ENCODE assay signal across 15 cellular contexts in genomic region chr3:143363276-143363675, GRCh38.
A peak's percentile ranks its signal among the peaks of the same experiment; 100 is the strongest.
DNase-seq lines count a peak whose midpoint lies in the region; TF ChIP-seq lines count a peak whose summit lies in the region.
"Had no signal": no experiment of that assay in that cellular context is flagged by ENCODE, and none has a peak within 500 bp of the region (broad histone marks: within the 10 kb centered on the region; RNA-seq: fewer than 3 reads in every experiment).

No MANE protein-coding gene starts in this region.

- no peak overlapping the region for H3K27ac ChIP-seq in esophagus squamous epithelium
- H3K27ac ChIP-seq: pancreas, RWPE1 had no signal

- H3K9me3 ChIP-seq in esophagus squamous epithelium, result no peaks in the 10 kb centered on the region
- H3K9me3 ChIP-seq: HAP-1, pancreas had no signal

- H3K27ac Mint-ChIP-seq in activated naive CD4-positive, alpha-beta T cell treated with anti-CD3 and anti-CD28 coated beads, Interleukin-2, amount 10 ng/mL, durations not matched to agents 7 days and 5 days, result peak overlapping the region; percentile 31
- H3K27ac Mint-ChIP-seq: activated B cell treated with CpG ODN at 0.5 μM for 24 hours; activated T-helper 17 cell treated with anti-CD3 and anti-CD28 coated beads, Interleukin-2, amount 50 U/mL, for 72 hours; stimulated activated effector memory CD8-positive, alpha-beta T cell treated with anti-CD3 and anti-CD28 coated beads, Interleukin-12 subunit alpha, Interleukin-12 subunit beta, amount 100 ng/mL, for 72 hours had no signal

- DNase-seq in activated naive CD4-positive, alpha-beta T cell treated with anti-CD3 and anti-CD28 coated beads, Interleukin-2, amount 10 ng/mL, durations not matched to agents 7 days and 5 days, result no peak
- DNase-seq in activated naive CD4-positive, alpha-beta T cell treated with Interleukin-2 at 50 U/mL for 16 hours, result no peak
- DNase-seq in RPMI7951 (ENCODE audit: low read depth), result peak; percentile 59
- DNase-seq in cardiac fibroblast (ENCODE audit: low read depth in 2 of 2), result peak; percentile 52 to 67
- peak; percentile 65 for DNase-seq in renal cortical epithelial cell (ENCODE audit: low read depth)
- DNase-seq in esophagus squamous epithelium (lab: John Stamatoyannopoulos, UW), result no peak
- DNase-seq in germinal center (ENCODE audit: low spot score), result no peak
- no peak for DNase-seq in NCI-H1105 treated with DMSO at 0.1 percent for 48 hours (lab: John Stamatoyannopoulos, UW)
- DNase-seq: activated B cell treated with CpG ODN at 0.5 μM for 24 hours; pancreas; stimulated activated CD4-positive, alpha-beta T cell treated with anti-CD3 and anti-CD28 coated beads, Interleukin-2, amount 100 ng/mL, for 24 hours had no signal

- CTCF ChIA-PET in activated naive CD4-positive, alpha-beta T cell treated with anti-CD3 and anti-CD28 coated beads, Interleukin-2, amount 10 ng/mL, durations not matched to agents 7 days and 5 days (lab: Charles Lee), result interaction anchor here (0.7 to 1.7 kb wide), 2 partner anchors 15 to 157 kb away, joined by 3 to 6 read pairs; no protein-coding TSS in a partner anchor

- H3K4me1 Mint-ChIP-seq in activated naive CD4-positive, alpha-beta T cell treated with anti-CD3 and anti-CD28 coated beads, Interleukin-2, amount 10 ng/mL, durations not matched to agents 7 days and 5 days, result peaks cover 20% of the 10 kb centered on the region
- H3K4me1 Mint-ChIP-seq: stimulated activated effector memory CD8-positive, alpha-beta T cell treated with anti-CD3 and anti-CD28 coated beads, Interleukin-12 subunit alpha, Interleukin-12 subunit beta, amount 100 ng/mL, for 72 hours had no signal

- peaks cover 0 to 2% (median 0%) of the 10 kb centered on the region in 3 donors for H3K4me1 ChIP-seq in esophagus squamous epithelium
- H3K4me1 ChIP-seq: HAP-1, pancreas had no signal

- no peak overlapping the region for H3K4me3 Mint-ChIP-seq in activated naive CD4-positive, alpha-beta T cell treated with anti-CD3 and anti-CD28 coated beads, Interleukin-2, amount 10 ng/mL, durations not matched to agents 7 days and 5 days
- H3K4me3 Mint-ChIP-seq: activated B cell treated with CpG ODN at 0.5 μM for 24 hours; activated T-helper 17 cell treated with anti-CD3 and anti-CD28 coated beads, Interleukin-2, amount 50 U/mL, for 72 hours; stimulated activated effector memory CD8-positive, alpha-beta T cell treated with anti-CD3 and anti-CD28 coated beads, Interleukin-12 subunit alpha, Interleukin-12 subunit beta, amount 100 ng/mL, for 72 hours had no signal

- WGBS in esophagus squamous epithelium, 2 donors, result 48 to 58% methylated on average over 3 of the region's 3 CpGs

- TF ChIP-seq CTCF in cardiac fibroblast (IDR thresholded peaks at IDR 0.05; ENCODE audit: low read depth, low read length), result no peak
- no peak for TF ChIP-seq CTCF in esophagus squamous epithelium (IDR thresholded peaks at IDR 0.05)

- intact Hi-C loops in esophagus squamous epithelium (cut with DNase I), result no loop called here

- TF ChIP-seq POLR2A in esophagus squamous epithelium (IDR thresholded peaks at IDR 0.05), result no peak

- H3K4me3 ChIP-seq in cardiac fibroblast (replicated peaks in 1 of 2; ENCODE audit: low read depth in 2 of 2, low read length in 2 of 2) (no peak overlapping the region), esophagus squamous epithelium (no peak overlapping the region)
- H3K4me3 ChIP-seq: HAP-1, pancreas had no signal

- peaks cover 0 to 6% (median 0%) of the 10 kb centered on the region in 3 donors for H3K36me3 ChIP-seq in esophagus squamous epithelium
- H3K36me3 ChIP-seq: HAP-1, pancreas had no signal

- no peaks in the 10 kb centered on the region for H3K27me3 ChIP-seq in esophagus squamous epithelium
- H3K27me3 ChIP-seq: pancreas had no signal

- H3K36me3 Mint-ChIP-seq in activated naive CD4-positive, alpha-beta T cell treated with anti-CD3 and anti-CD28 coated beads, Interleukin-2, amount 10 ng/mL, durations not matched to agents 7 days and 5 days, result peaks cover 6% of the 10 kb centered on the region
- H3K36me3 Mint-ChIP-seq: stimulated activated effector memory CD8-positive, alpha-beta T cell treated with anti-CD3 and anti-CD28 coated beads, Interleukin-12 subunit alpha, Interleukin-12 subunit beta, amount 100 ng/mL, for 72 hours had no signal

- no peaks in the 10 kb centered on the region for H3K27me3 Mint-ChIP-seq in activated naive CD4-positive, alpha-beta T cell treated with anti-CD3 and anti-CD28 coated beads, Interleukin-2, amount 10 ng/mL, durations not matched to agents 7 days and 5 days
- H3K27me3 Mint-ChIP-seq: activated B cell treated with CpG ODN at 0.5 μM for 24 hours; activated T-helper 17 cell treated with anti-CD3 and anti-CD28 coated beads, Interleukin-2, amount 50 U/mL, for 72 hours had no signal

- H3K9me3 Mint-ChIP-seq in activated naive CD4-positive, alpha-beta T cell treated with anti-CD3 and anti-CD28 coated beads, Interleukin-2, amount 10 ng/mL, durations not matched to agents 7 days and 5 days, result no peaks in the 10 kb centered on the region
- H3K9me3 Mint-ChIP-seq: activated B cell treated with CpG ODN at 0.5 μM for 24 hours; stimulated activated effector memory CD8-positive, alpha-beta T cell treated with anti-CD3 and anti-CD28 coated beads, Interleukin-12 subunit alpha, Interleukin-12 subunit beta, amount 100 ng/mL, for 72 hours had no signal

Comparison
In these comparisons a context has a peak if more than half of its experiments do, and no peak if none do; other contexts are left out.
1. DNase-seq: peak in RPMI7951 (single experiment), cardiac fibroblast (2 of 2) and renal cortical epithelial cell (single experiment); none in activated naive CD4-positive, alpha-beta T cell treated with anti-CD3 and anti-CD28 coated beads, Interleukin-2, amount 10 ng/mL, durations not matched to agents 7 days and 5 days (single experiment), activated naive CD4-positive, alpha-beta T cell treated with Interleukin-2 at 50 U/mL for 16 hours (single experiment), esophagus squamous epithelium (single experiment), germinal center (single experiment) and NCI-H1105 treated with DMSO at 0.1 percent for 48 hours (single experiment).